In genomic region chr11:88404932-88405710, GRCh38 we compare ENCODE assay signal across 29 cellular contexts.
DNase-seq lines count a peak whose midpoint lies in the region; TF ChIP-seq lines count a peak whose summit lies in the region.
"Had no signal": no experiment of that assay in that cellular context is flagged by ENCODE, and none has a peak within 500 bp of the region (broad histone marks: within the 10 kb centered on the region; RNA-seq: fewer than 3 reads in every experiment).

No MANE protein-coding gene starts in this region.

- H3K4me1 ChIP-seq in breast epithelium (no peaks in the 10 kb centered on the region), vagina (peaks cover 15% of the 10 kb centered on the region)
- H3K4me1 ChIP-seq: psoas muscle, testis had no signal

- TF ChIP-seq CTCF in breast epithelium (IDR thresholded peaks at IDR 0.05), result no peak
- TF ChIP-seq CTCF in vagina (IDR thresholded peaks at IDR 0.05), result no peak

- H3K4me3 ChIP-seq in breast epithelium (no peak overlapping the region), vagina (no peak overlapping the region)
- H3K4me3 ChIP-seq: psoas muscle, SK-N-MC, testis had no signal

- H3K36me3 ChIP-seq in breast epithelium (no peaks in the 10 kb centered on the region), vagina (no peaks in the 10 kb centered on the region)
- H3K36me3 ChIP-seq: neutrophil had no signal

- H3K9me3 ChIP-seq in breast epithelium, result no peaks in the 10 kb centered on the region
- no peaks in the 10 kb centered on the region for H3K9me3 ChIP-seq in vagina
- H3K9me3 ChIP-seq: neutrophil, psoas muscle, testis had no signal

- H3K27ac ChIP-seq in breast epithelium (peak overlapping the region; percentile 34 to 59), vagina (peak overlapping the region; percentile 19)
- H3K27ac ChIP-seq: 22Rv1, HL-60, neutrophil, psoas muscle, SK-N-MC, testis had no signal

- H3K27me3 ChIP-seq in breast epithelium, result no peaks in the 10 kb centered on the region
- H3K27me3 ChIP-seq in vagina, result no peaks in the 10 kb centered on the region
- H3K27me3 ChIP-seq: neutrophil, testis had no signal

- TF ChIP-seq POLR2A in breast epithelium (IDR thresholded peaks at IDR 0.05), result no peak
- no peak for TF ChIP-seq POLR2A in vagina (IDR thresholded peaks at IDR 0.05)

- intact Hi-C loops in breast epithelium (cut with DNase I; ENCODE audit: low total_unique reads) (no loop called here), vagina (cut with DNase I) (no loop called here)

- DNase-seq in DMS53 (lab: John Stamatoyannopoulos, UW) (peak; percentile 14), DMS53 treated with DMSO at 0.1 percent for 48 hours (lab: John Stamatoyannopoulos, UW; ENCODE audit: unreplicated experiment) (no peak), breast epithelium (ENCODE audit: low spot score in 2 of 2) (no peak), foreskin melanocyte (peak; percentile 11), vagina (ENCODE audit: extremely low spot score in 2 of 2) (no peak), SKM-1 (lab: John Stamatoyannopoulos, UW; ENCODE audit: unreplicated experiment) (no peak), NCI-H446 (lab: John Stamatoyannopoulos, UW) (no peak), cerebellar nuclear complex (lab: John Stamatoyannopoulos, UW) (no peak)
- DNase-seq: activated B cell treated with CpG ODN at 0.5 μM for 24 hours; activated CD4-positive, alpha-beta T cell treated with anti-CD3 and anti-CD28 coated beads, Interleukin-2, amount 50 U/mL, for 48 hours; activated effector memory CD4-positive, alpha-beta T cell treated with Interleukin-2 at 50 U/mL for 16 hours; activated naive CD8-positive, alpha-beta T cell treated with anti-CD3 and anti-CD28 coated beads, Interleukin-2, amount 50 U/mL, for 24 hours; AML-193; CD8-positive, alpha-beta memory T cell; cortex of kidney; DMS79; foreskin fibroblast; hippocampal formation; islet precursor cell; NCI-H1417; NCI-H2107; NCI-H510A treated with DMSO at 0.1 percent for 48 hours; psoas muscle; T1000 had no signal

Comparison
In these comparisons a context has a peak if more than half of its experiments do, and no peak if none do; other contexts are left out.
1. DNase-seq: peak in DMS53 (single experiment) and foreskin melanocyte (single experiment); none in DMS53 treated with DMSO at 0.1 percent for 48 hours (single experiment), breast epithelium (0 of 2), vagina (0 of 2), SKM-1 (single experiment), NCI-H446 (0 of 2) and cerebellar nuclear complex (0 of 2).